9 cellular contexts compared by ENCODE assay signal in genomic region chr17:42780816-42781638, GRCh38. TPM values are rescaled to one million over a fixed set of nuclear protein-coding genes. Genes with fewer than 3 reads are reported as not detected.
DNase-seq lines count a peak whose midpoint lies in the region; ATAC-seq and FAIRE-seq lines count a peak whose summit lies in the region.
"Had no signal": no experiment of that assay in that cellular context is flagged by ENCODE, and none has a peak within 500 bp of the region (broad histone marks: within the 10 kb centered on the region; RNA-seq: fewer than 3 reads in every experiment).

No MANE protein-coding gene starts in this region.

- H3K27ac ChIP-seq in small intestine (ENCODE audit: low read depth in 1 of 2, low read length in 1 of 2) = no peak overlapping the region

- H3K9me3 Mint-ChIP-seq in effector memory CD8-positive, alpha-beta T cell = no peaks in the 10 kb centered on the region

- H3K4me3 Mint-ChIP-seq in effector memory CD8-positive, alpha-beta T cell = peak overlapping the region in 1 of 2 donors; percentile 10

- H3K9me3 ChIP-seq in iPS-18c (ENCODE audit: control insufficient read depth, insufficient read depth, low read length) (no peaks in the 10 kb centered on the region), small intestine (ENCODE audit: control insufficient read depth, low read depth) (no peaks in the 10 kb centered on the region)

- H3K27me3 Mint-ChIP-seq in effector memory CD8-positive, alpha-beta T cell = peaks cover 47 to 66% of the 10 kb centered on the region in 2 donors

- peak; percentile 43 for DNase-seq in NCI-H146 (lab: John Stamatoyannopoulos, UW)
- no peak for DNase-seq in NCI-H146 treated with DMSO at 0.1 percent for 48 hours (lab: John Stamatoyannopoulos, UW; ENCODE audit: unreplicated experiment)
- DNase-seq in astrocyte of the hippocampus (ENCODE audit: low read depth, low spot score) = peak; percentile 11
- no peak for DNase-seq in small intestine
- DNase-seq in kidney glomerular epithelial cell (lab: John Stamatoyannopoulos, UW) = no peak
- DNase-seq in effector memory CD8-positive, alpha-beta T cell = no peak
- DNase-seq: NCI-H774 had no signal

- H3K4me3 ChIP-seq in iPS-18c (ENCODE audit: insufficient read depth, low read depth, low read length) = peak overlapping the region; percentile 64
- H3K4me3 ChIP-seq in small intestine (ENCODE audit: low read depth in 1 of 2, low read length in 2 of 2) = peak overlapping the region; percentile 3 to 47

- H3K4me1 Mint-ChIP-seq in effector memory CD8-positive, alpha-beta T cell (ENCODE audit: low read depth in 2 of 2) = peaks cover 17 to 26% of the 10 kb centered on the region in 2 donors

- H3K36me3 Mint-ChIP-seq in effector memory CD8-positive, alpha-beta T cell (ENCODE audit: insufficient read depth) = peaks cover 25% of the 10 kb centered on the region

- H3K4me1 ChIP-seq in small intestine (ENCODE audit: control insufficient read depth in 2 of 2, insufficient read depth in 1 of 2, low read depth in 1 of 2, low read length in 1 of 2) = no peaks in the 10 kb centered on the region

- peaks cover 0 to 13% of the 10 kb centered on the region in 2 donors for H3K27me3 ChIP-seq in small intestine (ENCODE audit: control insufficient read depth in 2 of 2, insufficient read depth in 2 of 2, low read length in 2 of 2)

- ATAC-seq in effector memory CD8-positive, alpha-beta T cell (replicated peaks) = no peak
- no peak for ATAC-seq in GM19351 (IDR thresholded peaks at IDR 0.05; ENCODE audit: unreplicated experiment)

- 3 to 5% (median 4%) methylated on average over 39 to 45 of the region's 45 CpGs for WGBS in small intestine, 3 donors

- no peak overlapping the region for H3K27ac Mint-ChIP-seq in effector memory CD8-positive, alpha-beta T cell

- H3K36me3 ChIP-seq in small intestine (ENCODE audit: control insufficient read depth in 2 of 2, insufficient read depth in 2 of 2, low read length in 2 of 2) = peaks cover 3 to 6% of the 10 kb centered on the region in 2 donors

- FAIRE-seq in small intestine (lab: Jason Lieb, UNC) = no peak

RNA-seq across cellular contexts. Expression of gene WNK4, which starts 0.6 kb away (rescaled TPM):
- polyA plus RNA-seq in small intestine = 1 to 10 TPM in 2 of 3 donors, under 1 TPM in 1; 0.67 to 1.6 (median 1.4) TPM

RNA-seq across cellular contexts. Expression of gene VPS25, which starts 7.8 kb away (rescaled TPM):
- polyA plus RNA-seq in small intestine = 100 to 1,000 TPM in 2 of 3 donors, 10 to 100 TPM in 1; 85.7 to 117 (median 102) TPM

RNA-seq across cellular contexts. Expression of gene COA3, which starts 17.5 kb away (rescaled TPM):
- polyA plus RNA-seq in small intestine = 100 to 1,000 TPM; 277 to 317 (median 315) TPM

RNA-seq across cellular contexts. Expression of gene CNTD1, which starts 17.6 kb away (rescaled TPM):
- polyA plus RNA-seq in small intestine = under 1 TPM in 1 of 3 donors, not detected in 2; 0.52 TPM

RNA-seq across cellular contexts. Expression of gene RAMP2, which starts 20.0 kb away (rescaled TPM):
- 10 to 100 TPM in 1 of 3 donors, 1 to 10 TPM in 2; 1.1 to 48.2 (median 5.7) TPM for polyA plus RNA-seq in small intestine

Comparison
In these comparisons a context has a peak if more than half of its experiments do, and no peak if none do; other contexts are left out.
1. DNase-seq: peak in NCI-H146 (single experiment) and astrocyte of the hippocampus (single experiment); none in NCI-H146 treated with DMSO at 0.1 percent for 48 hours (single experiment), small intestine (single experiment), kidney glomerular epithelial cell (single experiment) and effector memory CD8-positive, alpha-beta T cell (0 of 3).